ENCODE assay signal across 8 cellular contexts in genomic region chr4:185394568-185395254, GRCh38. TPM values are rescaled to one million over a fixed set of nuclear protein-coding genes. Genes with fewer than 3 reads are reported as not detected.
DNase-seq lines count a peak whose midpoint lies in the region; ATAC-seq and TF ChIP-seq lines count a peak whose summit lies in the region.

No MANE protein-coding gene starts in this region.

- H3K27ac Mint-ChIP-seq in CD14-positive monocyte, result no peak overlapping the region
- H3K27ac Mint-ChIP-seq in neural crest cell (ENCODE audit: unreplicated experiment), result no peak overlapping the region

- intact Hi-C loops in CD14-positive monocyte (cut with micrococcal nuclease), result no loop called here

- no peak for DNase-seq in CD14-positive monocyte (ENCODE audit: low spot score)
- no peak for DNase-seq in LNCaP clone FGC (ENCODE audit: low read depth)
- peak in 2 of 61 donors; percentile 10 to 58 for DNase-seq in caudate nucleus (lab: John Stamatoyannopoulos, UW)
- no peak for DNase-seq in neural crest cell (ENCODE audit: low read depth, low spot score)
- no peak for DNase-seq in NCI-H446 treated with DMSO at 0.1 percent for 48 hours (lab: John Stamatoyannopoulos, UW)
- DNase-seq in T-helper 9 cell, result no peak
- DNase-seq in NCI-H1694 (lab: John Stamatoyannopoulos, UW), result no peak

- H3K9me3 Mint-ChIP-seq in CD14-positive monocyte (peaks cover 0 to 2% (median 0%) of the 10 kb centered on the region in 7 donors), neural crest cell (no peaks in the 10 kb centered on the region)

- peak overlapping the region; percentile 57 for H3K4me3 ChIP-seq in LNCaP clone FGC (ENCODE audit: low read depth, low read length)

- H3K27me3 Mint-ChIP-seq in CD14-positive monocyte (ENCODE audit: low read depth in 3 of 3), result peaks cover 11 to 17% (median 15%) of the 10 kb centered on the region in 3 donors
- H3K27me3 Mint-ChIP-seq in neural crest cell (ENCODE audit: low read depth), result peaks cover 16% of the 10 kb centered on the region

- no peak for ATAC-seq in GM19324 (IDR thresholded peaks at IDR 0.05; ENCODE audit: low FRiP score, unreplicated experiment)

- TF ChIP-seq CTCF in CD14-positive monocyte (IDR thresholded peaks at IDR 0.05) (no peak), LNCaP clone FGC (IDR thresholded peaks at IDR 0.05; ENCODE audit: control insufficient read depth, extremely low read depth, insufficient read depth) (no peak), neural crest cell (conservative IDR thresholded peaks at IDR 0.05) (no peak)

- peaks cover 9 to 22% of the 10 kb centered on the region in 2 donors for H3K36me3 Mint-ChIP-seq in CD14-positive monocyte
- peaks cover 5% of the 10 kb centered on the region for H3K36me3 Mint-ChIP-seq in neural crest cell (ENCODE audit: low read depth)

- H3K4me1 Mint-ChIP-seq in CD14-positive monocyte, result peaks cover 18% of the 10 kb centered on the region
- peaks cover 17% of the 10 kb centered on the region for H3K4me1 Mint-ChIP-seq in neural crest cell

- H3K27ac ChIP-seq in caudate nucleus (ENCODE audit: low read depth, low read length), result peak overlapping the region; percentile 100

- H3K4me3 Mint-ChIP-seq in CD14-positive monocyte, result peak overlapping the region; percentile 77 to 93
- H3K4me3 Mint-ChIP-seq in neural crest cell, result peak overlapping the region; percentile 12

RNA-seq across cellular contexts. Expression of gene LRP2BP, which starts 1.0 kb away (rescaled TPM):
- polyA plus RNA-seq in CD14-positive monocyte, result under 1 TPM; 0.09 to 0.10 TPM
- 0.07 TPM in 1 of 2 replicates, not detected in the other for total RNA-seq in neural crest cell

RNA-seq across cellular contexts. Expression of gene ANKRD37, which starts 1.9 kb away (rescaled TPM):
- 1 to 10 TPM; 4.2 to 5.4 TPM for polyA plus RNA-seq in CD14-positive monocyte
- 0.98 and 1.6 TPM in 2 replicates for total RNA-seq in neural crest cell

RNA-seq across cellular contexts. Expression of gene UFSP2, which starts 31.1 kb away (rescaled TPM):
- 10 to 100 TPM; 13.8 to 23.5 TPM for polyA plus RNA-seq in CD14-positive monocyte
- total RNA-seq in neural crest cell, result 26.5 and 28.6 TPM in 2 replicates
